In genomic region chr19:43812689-43813088, GRCh38 we compare ENCODE assay signal across 3 cellular contexts.
A peak's percentile ranks its signal among the peaks of the same experiment; 100 is the strongest.
TF ChIP-seq lines count a peak whose summit lies in the region.

No MANE protein-coding gene starts in this region.

TF ChIP-seq in A549, 52 proteins besides CTCF, POLR2A, EP300 and RAD21:
- no peak for TF ChIP-seq JUN (IDR thresholded peaks at IDR 0.05)
- TF ChIP-seq NR3C1 (IDR thresholded peaks at IDR 0.05): no peak
- no peak for TF ChIP-seq ELK1 (IDR thresholded peaks at IDR 0.05; ENCODE audit: low read depth, low read length)
- no peak for TF ChIP-seq ESRRA (IDR thresholded peaks at IDR 0.05; ENCODE audit: borderline replicate concordance, low read length)
- no peak for TF ChIP-seq RARB (CRISPR knock-in tag; IDR thresholded peaks at IDR 0.05)
- TF ChIP-seq TFCP2L1 (CRISPR knock-in tag; IDR thresholded peaks at IDR 0.05): no peak
- TF ChIP-seq GATA3 (IDR thresholded peaks at IDR 0.05; ENCODE audit: borderline replicate concordance): no peak
- no peak for TF ChIP-seq HDAC2 (IDR thresholded peaks at IDR 0.05)
- no peak for TF ChIP-seq RNF2 (IDR thresholded peaks at IDR 0.05; ENCODE audit: borderline replicate concordance, low read depth)
- no peak for TF ChIP-seq HOXA7 (CRISPR knock-in tag; IDR thresholded peaks at IDR 0.05)
- no peak for TF ChIP-seq HES2 (IDR thresholded peaks at IDR 0.05)
- no peak for TF ChIP-seq RFX5 (IDR thresholded peaks at IDR 0.05)
TF ChIP-seq in A549: peak in this region for 0.

TF ChIP-seq in HEK293, 187 proteins besides CTCF, POLR2A, EP300 and RAD21:
- no peak for TF ChIP-seq ZNF114 (tag by site-specific recombination; IDR thresholded peaks at IDR 0.05)
- 0 out of 2 replicates have a peak, but pooled peaks have one; percentile 10 for TF ChIP-seq BCL6B (tag by site-specific recombination; IDR thresholded peaks at IDR 0.05)
- TF ChIP-seq ZNF843 (tag by site-specific recombination; IDR thresholded peaks at IDR 0.05): no peak
- no peak for TF ChIP-seq GLIS1 (tag by site-specific recombination; IDR thresholded peaks at IDR 0.05)
- no peak for TF ChIP-seq ZNF202 (tag by site-specific recombination; IDR thresholded peaks at IDR 0.05; ENCODE audit: borderline replicate concordance)
- no peak for TF ChIP-seq ZNF670 (tag by site-specific recombination; IDR thresholded peaks at IDR 0.05; ENCODE audit: low read depth)

TF ChIP-seq in K562, 482 proteins besides CTCF, POLR2A, EP300 and RAD21:
- TF ChIP-seq MAFK (IDR thresholded peaks at IDR 0.05; ENCODE audit: low read length) (no peak), MXI1 (IDR thresholded peaks at IDR 0.05; ENCODE audit: low read depth, low read length) (0 out of 2 replicates have a peak, but pooled peaks have one; percentile 24), PKNOX1 (IDR thresholded peaks at IDR 0.05) (peak; percentile 60), ZNF318 (IDR thresholded peaks at IDR 0.05; ENCODE audit: borderline replicate concordance in 1 of 2, low read depth in 1 of 2) (no peak), RFX1 (IDR thresholded peaks at IDR 0.05) (peak; percentile 77)
